Comparison of ENCODE assay signal across 12 cellular contexts in genomic region chr14:53399057-53399456, GRCh38.
DNase-seq lines count a peak whose midpoint lies in the region; ATAC-seq, FAIRE-seq and TF ChIP-seq lines count a peak whose summit lies in the region.
"Had no signal": no experiment of that assay in that cellular context is flagged by ENCODE, and none has a peak within 500 bp of the region (broad histone marks: within the 10 kb centered on the region; RNA-seq: fewer than 3 reads in every experiment).

No MANE protein-coding gene starts in this region.

- H3K27me3 Mint-ChIP-seq in MCF 10A (ENCODE audit: insufficient read depth, unreplicated experiment): no peaks in the 10 kb centered on the region

- H3K4me1 Mint-ChIP-seq in MCF 10A (ENCODE audit: insufficient read depth, unreplicated experiment): no peaks in the 10 kb centered on the region

- no peaks in the 10 kb centered on the region for H3K36me3 Mint-ChIP-seq in MCF 10A (ENCODE audit: insufficient read depth, unreplicated experiment)

- H3K36me3 ChIP-seq in breast epithelium: no peaks in the 10 kb centered on the region

- no peak for TF ChIP-seq POLR2A in breast epithelium (IDR thresholded peaks at IDR 0.05)

- peaks cover 7% of the 10 kb centered on the region for H3K9me3 Mint-ChIP-seq in MCF 10A (ENCODE audit: unreplicated experiment)

- H3K27ac Mint-ChIP-seq in MCF 10A (ENCODE audit: low read depth, unreplicated experiment): no peak overlapping the region

- no peak overlapping the region for H3K4me3 Mint-ChIP-seq in MCF 10A (ENCODE audit: unreplicated experiment)

- H3K9me3 ChIP-seq in breast epithelium: peaks cover 7 to 12% of the 10 kb centered on the region in 2 donors

- H3K4me3 ChIP-seq in breast epithelium (no peak overlapping the region), fibroblast of villous mesenchyme (ENCODE audit: low read depth, low read length) (no peak overlapping the region)

- ATAC-seq in HG03139 (IDR thresholded peaks at IDR 0.05; ENCODE audit: unreplicated experiment): no peak

- no peaks in the 10 kb centered on the region for H3K4me1 ChIP-seq in breast epithelium

- no TSS peak for BruUV-seq in MCF 10A (replicated peaks; lab: Mats Ljungman, UMichigan)

- CTCF ChIA-PET in MCF 10A (lab: Yijun Ruan, JAX): interaction anchor here (1.0 to 1.4 kb wide), 2 partner anchors 73 to 103 kb away, joined by 3 read pairs; no protein-coding TSS in a partner anchor

- TF ChIP-seq CTCF in MCF 10A (IDR thresholded peaks at IDR 0.05; ENCODE audit: unreplicated experiment) (no peak), breast epithelium (IDR thresholded peaks at IDR 0.05) (no peak), fibroblast of villous mesenchyme (IDR thresholded peaks at IDR 0.05; ENCODE audit: insufficient read depth, low read depth, low read length) (no peak)

- no peak overlapping the region for H3K27ac ChIP-seq in breast epithelium

- no peaks in the 10 kb centered on the region for H3K27me3 ChIP-seq in breast epithelium

- intact Hi-C loops in MCF 10A (cut with micrococcal nuclease): no loop called here
- intact Hi-C loops in breast epithelium (cut with DNase I; ENCODE audit: low total_unique reads): no loop called here

- DNase-seq in MCF 10A (ENCODE audit: unreplicated experiment) (peak; percentile 5), breast epithelium (ENCODE audit: low spot score in 2 of 2) (no peak), SK-MEL-5 (ENCODE audit: low read depth, low spot score) (peak; percentile 32), fibroblast of villous mesenchyme (ENCODE audit: low read depth) (peak; percentile 58), urothelium cell line (ENCODE audit: low spot score) (peak; percentile 79), SHP77 treated with DMSO at 0.1 percent for 48 hours (lab: John Stamatoyannopoulos, UW) (no peak), NCI-H774 (lab: John Stamatoyannopoulos, UW) (no peak)
- DNase-seq: activated CD4-positive, alpha-beta T cell treated with anti-CD3 and anti-CD28 coated beads, Interleukin-2, amount 50 U/mL, for 4 hours; aorta; NCI-H1436 treated with DMSO at 0.1 percent for 48 hours; SHP77 had no signal

- FAIRE-seq in urothelium cell line (lab: Jason Lieb, UNC): peak; percentile 67

- in situ Hi-C loops in SK-MEL-5 (cut with HindIII; ENCODE audit: low pct_unique_long_range_greater_than_20kb, low sequenced_read_pairs): no loop called here

- POLR2A ChIA-PET in MCF 10A (lab: Yijun Ruan, JAX): no interaction called here

Comparison
In these comparisons a context has a peak if more than half of its experiments do, and no peak if none do; other contexts are left out.
1. DNase-seq: peak in MCF 10A (single experiment), SK-MEL-5 (single experiment), fibroblast of villous mesenchyme (single experiment) and urothelium cell line (single experiment); none in breast epithelium (0 of 2), SHP77 treated with DMSO at 0.1 percent for 48 hours (single experiment) and NCI-H774 (single experiment).